ENCODE assay signal across 8 cellular contexts in the genomic region with DNA sequence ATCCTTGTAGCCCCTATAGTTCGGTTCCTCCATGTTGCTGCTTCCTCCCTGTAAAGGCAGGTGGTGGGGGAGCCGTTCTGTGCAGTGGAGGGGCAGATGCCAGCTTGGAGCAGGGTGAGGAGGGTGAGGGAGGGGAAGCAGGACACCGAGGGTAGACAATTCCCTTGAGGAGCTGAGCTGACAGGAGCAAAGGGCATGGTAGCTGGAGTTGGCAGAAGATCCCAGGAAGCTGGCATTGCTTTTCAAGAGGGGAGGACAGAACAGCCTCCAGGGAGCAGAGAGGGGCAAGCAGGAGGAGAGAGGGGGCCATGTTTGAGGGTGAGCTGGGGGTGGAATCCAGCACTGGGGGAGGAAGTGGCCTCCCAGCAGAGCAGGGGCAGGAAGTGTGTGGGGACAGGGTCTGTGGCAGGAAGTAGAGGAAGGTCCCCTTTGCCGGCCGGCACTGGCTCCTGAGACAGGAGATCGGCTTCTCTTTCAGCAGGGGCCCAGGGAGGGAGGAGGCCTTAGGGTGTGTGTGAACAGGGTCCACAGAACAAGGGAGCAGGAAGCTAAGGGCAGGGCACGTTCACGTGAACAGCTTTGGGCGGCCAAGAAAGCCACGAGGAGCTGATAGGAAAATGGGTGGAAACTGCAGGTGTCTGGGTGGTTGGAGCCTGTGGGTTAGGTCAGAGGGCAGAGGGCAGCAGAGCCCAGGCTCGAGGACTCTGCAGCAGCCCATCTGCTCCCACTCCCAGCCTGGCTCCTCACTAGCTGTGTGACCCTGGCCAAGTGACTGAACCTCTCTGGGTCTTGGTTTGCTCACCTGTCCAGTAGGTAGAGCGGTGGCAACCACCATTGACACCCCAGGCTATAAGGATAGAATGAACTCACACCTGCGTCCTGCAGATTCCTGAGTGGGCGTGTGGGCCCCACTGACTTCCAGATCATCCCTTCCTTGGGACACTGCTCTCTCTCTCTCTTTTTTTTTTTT. TPM values are rescaled to one million over a fixed set of nuclear protein-coding genes. Genes with fewer than 3 reads are reported as not detected.
A peak's percentile ranks its signal among the peaks of the same experiment; 100 is the strongest.
DNase-seq lines count a peak whose midpoint lies in the region; ATAC-seq and TF ChIP-seq lines count a peak whose summit lies in the region.

No MANE protein-coding gene starts in this region.

- BruUV-seq in A673 (replicated peaks; lab: Mats Ljungman, UMichigan) = no TSS peak

- H3K27ac ChIP-seq in BLaER1 treated with 17β-estradiol and CSF1 and Interleukin-3, amounts not matched to agents 10 nM and 100 nM = peak overlapping the region; percentile 27 to 78 (median 61); a peak in 20 of 22 replicates
- peak overlapping the region; percentile 53 for H3K27ac ChIP-seq in naive thymus-derived CD4-positive, alpha-beta T cell (ENCODE audit: low read depth, low read length)
- no peak overlapping the region for H3K27ac ChIP-seq in A673 (ENCODE audit: low read depth, low read length, poor library complexity, severe bottlenecking)

- H3K4me3 ChIP-seq in BLaER1 treated with 17β-estradiol and CSF1 and Interleukin-3, amounts not matched to agents 10 nM and 100 nM = peak overlapping the region in 7 of 10 experiments; percentile 14 to 56 (median 26); a peak in 7 of 20 replicates
- peak overlapping the region; percentile 62 for H3K4me3 ChIP-seq in Loucy (ENCODE audit: low read length, poor library complexity, severe bottlenecking)
- peak overlapping the region; percentile 51 for H3K4me3 ChIP-seq in naive thymus-derived CD4-positive, alpha-beta T cell (ENCODE audit: low read length)
- H3K4me3 ChIP-seq in A673 (ENCODE audit: low read depth, low read length, poor library complexity, severe bottlenecking) = no peak overlapping the region

- intact Hi-C loops in naive thymus-derived CD4-positive, alpha-beta T cell (cut with micrococcal nuclease) = loop anchor here in 1 of 2 donors (5.0 kb wide), 1 partner anchor 59 kb away; no protein-coding TSS in a partner anchor
- intact Hi-C loops in A673 (cut with micrococcal nuclease; ENCODE audit: unreplicated experiment) = no loop called here

- peak overlapping the region; percentile 88 to 97 (median 92) for H3K27ac Mint-ChIP-seq in naive thymus-derived CD4-positive, alpha-beta T cell

- no peaks in the 10 kb centered on the region for H3K27me3 ChIP-seq in BLaER1 treated with 17β-estradiol and CSF1 and Interleukin-3, amounts not matched to agents 10 nM and 100 nM
- H3K27me3 ChIP-seq in Loucy (ENCODE audit: insufficient read depth, low read length, poor library complexity, severe bottlenecking) (no peaks in the 10 kb centered on the region), A673 (replicated peaks; ENCODE audit: insufficient read depth, low read depth, low read length, poor library complexity) (no peaks in the 10 kb centered on the region)
- H3K27me3 ChIP-seq in naive thymus-derived CD4-positive, alpha-beta T cell (ENCODE audit: control insufficient read depth in 2 of 2, insufficient read depth in 2 of 2, low read length in 2 of 2) = no peaks in the 10 kb centered on the region

- POLR2A ChIA-PET in naive thymus-derived CD4-positive, alpha-beta T cell (lab: Charles Lee) = interaction anchor here (0.5 to 2.2 kb wide), 4 partner anchors 9 to 338 kb away, joined by 3 to 10 read pairs (median 4); partner anchors contain the start of genes CYB5D2, SPNS2 and ZZEF1
- POLR2A ChIA-PET in A673 (lab: Charles Lee; ENCODE audit: low non-redundant PET) = no interaction called here

- peaks cover 27 to 59% (median 48%) of the 10 kb centered on the region in 7 donors for H3K4me1 Mint-ChIP-seq in naive thymus-derived CD4-positive, alpha-beta T cell

- no peaks in the 10 kb centered on the region for H3F3A ChIP-seq in Loucy (ENCODE audit: low read depth)

- no peaks in the 10 kb centered on the region for H3K9me2 ChIP-seq in Loucy (replicated peaks; ENCODE audit: low read depth, low read length)

- no peaks in the 10 kb centered on the region; a peak in 1 of 22 replicates for H4K20me1 ChIP-seq in BLaER1 treated with 17β-estradiol and CSF1 and Interleukin-3, amounts not matched to agents 10 nM and 100 nM
- H4K20me1 ChIP-seq in Loucy (ENCODE audit: insufficient read depth, low read length, poor library complexity, severe bottlenecking) = no peaks in the 10 kb centered on the region

- peak; percentile 42 for DNase-seq in activated effector memory CD4-positive, alpha-beta T cell treated with Interleukin-2 at 50 U/mL for 16 hours
- peak in 6 of 9 donors; percentile 18 to 50 (median 30) for DNase-seq in naive thymus-derived CD4-positive, alpha-beta T cell
- DNase-seq in NCI-H226 (no peak), amygdala (lab: John Stamatoyannopoulos, UW) (no peak), A673 (ENCODE audit: low spot score) (no peak)

- H3K4me2 ChIP-seq in BLaER1 treated with 17β-estradiol and CSF1 and Interleukin-3, amounts not matched to agents 10 nM and 100 nM = peak overlapping the region; percentile 76 to 95 (median 92)
- H3K4me2 ChIP-seq in Loucy (ENCODE audit: low read depth, low read length, poor library complexity, severe bottlenecking) = peak overlapping the region; percentile 72

- H3K79me2 ChIP-seq in Loucy (ENCODE audit: insufficient read depth, low read length) = peaks cover 3% of the 10 kb centered on the region; the same call in 1 of the 2 replicates

- peaks cover 0 to 6% (median 0%) of the 10 kb centered on the region in 5 donors for H3K36me3 Mint-ChIP-seq in naive thymus-derived CD4-positive, alpha-beta T cell

- TF ChIP-seq CTCF in Loucy (conservative IDR thresholded peaks at IDR 0.05; ENCODE audit: low read length) (no peak), A673 (conservative IDR thresholded peaks at IDR 0.05; ENCODE audit: low read depth, low read length) (no peak)

- peak; percentile 74 for ATAC-seq in naive thymus-derived CD4-positive, alpha-beta T cell
- no peak for ATAC-seq in HG03280 (IDR thresholded peaks at IDR 0.05; ENCODE audit: unreplicated experiment)

- H3K27me3 Mint-ChIP-seq in naive thymus-derived CD4-positive, alpha-beta T cell = no peaks in the 10 kb centered on the region

- H2AFZ ChIP-seq in Loucy (ENCODE audit: low read length) = no peak overlapping the region

- H3K4me3 Mint-ChIP-seq in naive thymus-derived CD4-positive, alpha-beta T cell = peak overlapping the region; percentile 63 to 89 (median 84)

- H3K4me1 ChIP-seq in BLaER1 treated with 17β-estradiol and CSF1 and Interleukin-3, amounts not matched to agents 10 nM and 100 nM = peaks cover 30 to 71% (median 62%) of the 10 kb centered on the region in 10 experiments
- H3K4me1 ChIP-seq in Loucy (ENCODE audit: insufficient read depth, low read length, poor library complexity, severe bottlenecking) (peaks cover 37% of the 10 kb centered on the region), A673 (ENCODE audit: insufficient read depth, low read length, poor library complexity, severe bottlenecking) (no peaks in the 10 kb centered on the region)
- H3K4me1 ChIP-seq in naive thymus-derived CD4-positive, alpha-beta T cell (ENCODE audit: control insufficient read depth in 2 of 2, insufficient read depth in 2 of 2, low read length in 2 of 2) = peaks cover 28% of the 10 kb centered on the region in 2 donors

- H3K9ac ChIP-seq in BLaER1 treated with 17β-estradiol and CSF1 and Interleukin-3, amounts not matched to agents 10 nM and 100 nM = peak overlapping the region; percentile 1 to 68 (median 52); a peak in 18 of 22 replicates
- H3K9ac ChIP-seq in Loucy (ENCODE audit: low read depth, low read length, poor library complexity, severe bottlenecking) = peak overlapping the region; percentile 72

- no peaks in the 10 kb centered on the region for H3K36me3 ChIP-seq in BLaER1 treated with 17β-estradiol and CSF1 and Interleukin-3, amounts not matched to agents 10 nM and 100 nM
- H3K36me3 ChIP-seq in Loucy (ENCODE audit: insufficient read depth, low read length) (peaks cover 21% of the 10 kb centered on the region; the same call in 1 of the 2 replicates), A673 (ENCODE audit: insufficient read depth, low read length, poor library complexity, severe bottlenecking) (no peaks in the 10 kb centered on the region)
- no peaks in the 10 kb centered on the region for H3K36me3 ChIP-seq in naive thymus-derived CD4-positive, alpha-beta T cell (ENCODE audit: control insufficient read depth in 2 of 3, insufficient read depth in 3 of 3, low read length in 3 of 3)

- CTCF ChIA-PET in naive thymus-derived CD4-positive, alpha-beta T cell (lab: Charles Lee) = interaction anchor here (1.1 to 1.2 kb wide), 2 partner anchors 17 to 62 kb away, joined by 3 read pairs; partner anchors contain the start of gene SPNS2
- CTCF ChIA-PET in A673 (lab: Charles Lee) = interaction anchor here (0.6 kb wide), 1 partner anchor 38 kb away, joined by 3 read pairs; no protein-coding TSS in a partner anchor

- no peaks in the 10 kb centered on the region for H3K9me3 ChIP-seq in BLaER1 treated with 17β-estradiol and CSF1 and Interleukin-3, amounts not matched to agents 10 nM and 100 nM (replicated peaks in 1 of 11)
- H3K9me3 ChIP-seq in Loucy (ENCODE audit: insufficient read depth, low read depth, low read length) = no peaks in the 10 kb centered on the region
- H3K9me3 ChIP-seq in naive thymus-derived CD4-positive, alpha-beta T cell (ENCODE audit: control insufficient read depth in 2 of 3, low read length in 3 of 3) = no peaks in the 10 kb centered on the region
- no peaks in the 10 kb centered on the region for H3K9me3 ChIP-seq in A673 (ENCODE audit: low read depth, low read length, poor library complexity, severe bottlenecking)

- no peaks in the 10 kb centered on the region for H3K9me3 Mint-ChIP-seq in naive thymus-derived CD4-positive, alpha-beta T cell

RNA-seq across cellular contexts. Expression of gene SPNS2, which starts 17.5 kb away (rescaled TPM):
- under 1 TPM in 4 of 5 experiments, not detected in 1; 0.19 to 0.56 (median 0.50) TPM for total RNA-seq in naive thymus-derived CD4-positive, alpha-beta T cell
- polyA plus RNA-seq in naive thymus-derived CD4-positive, alpha-beta T cell = not detected
- total RNA-seq in A673 (2021) = not detected in 2 replicates

RNA-seq across cellular contexts. Expression of gene SPNS3, which starts 47.5 kb away (rescaled TPM):
- 1 to 10 TPM; 1.7 to 6.7 (median 4.2) TPM for total RNA-seq in naive thymus-derived CD4-positive, alpha-beta T cell
- polyA plus RNA-seq in naive thymus-derived CD4-positive, alpha-beta T cell = 1 to 10 TPM; 5.1 to 7.3 TPM
- total RNA-seq in A673 (2021) = not detected in 2 replicates

Comparison
In these comparisons a context has a peak if more than half of its experiments do, and no peak if none do; other contexts are left out.
1. DNase-seq: peak in activated effector memory CD4-positive, alpha-beta T cell treated with Interleukin-2 at 50 U/mL for 16 hours (single experiment) and naive thymus-derived CD4-positive, alpha-beta T cell (6 of 9); none in NCI-H226 (single experiment), amygdala (0 of 56) and A673 (single experiment).